9 cellular contexts compared by ENCODE assay signal in genomic region chr3:88059380-88060160, GRCh38. TPM values are rescaled to one million over a fixed set of nuclear protein-coding genes. Genes with fewer than 3 reads are reported as not detected.
A peak's percentile ranks its signal among the peaks of the same experiment; 100 is the strongest.
DNase-seq lines count a peak whose midpoint lies in the region; ATAC-seq, FAIRE-seq and TF ChIP-seq lines count a peak whose summit lies in the region.
"Had no signal": no experiment of that assay in that cellular context is flagged by ENCODE, and none has a peak within 500 bp of the region (broad histone marks: within the 10 kb centered on the region; RNA-seq: fewer than 3 reads in every experiment).

No MANE protein-coding gene starts in this region.

- peak overlapping the region; percentile 86 for H2AFZ ChIP-seq in MM.1S (ENCODE audit: low read length)

- H3K9me2 ChIP-seq in MM.1S (replicated peaks; ENCODE audit: insufficient read depth, low read length), result no peaks in the 10 kb centered on the region

- peaks cover 81% of the 10 kb centered on the region for H3K79me2 ChIP-seq in MM.1S (ENCODE audit: low read length)

- H3K27ac ChIP-seq in MM.1S (ENCODE audit: low read length), result peak overlapping the region; percentile 57; the same call in 1 of the 2 replicates
- H3K27ac ChIP-seq in substantia nigra (ENCODE audit: low read depth, low read length, poor library complexity, severe bottlenecking), result peak overlapping the region; percentile 91

- DNase-seq in DMS53 (lab: John Stamatoyannopoulos, UW), result peak; percentile 63
- DNase-seq in DMS53 treated with DMSO at 0.1 percent for 48 hours (lab: John Stamatoyannopoulos, UW; ENCODE audit: unreplicated experiment), result no peak
- peak; percentile 22 for DNase-seq in MM.1S
- peak; percentile 27 for DNase-seq in bronchial epithelial cell (ENCODE audit: low read depth)
- no peak for DNase-seq in left lobe of liver (ENCODE audit: low spot score)
- peak in 26 of 49 donors; percentile 14 to 92 (median 50) for DNase-seq in substantia nigra (lab: John Stamatoyannopoulos, UW)
- no peak for DNase-seq in stimulated activated naive CD4-positive, alpha-beta T cell treated with Interleukin-2 at 50 U/mL for 16 hours (lab: John Stamatoyannopoulos, UW)

- no peaks in the 10 kb centered on the region for H3K27me3 ChIP-seq in MM.1S (replicated peaks; ENCODE audit: insufficient read depth, low read length)
- no peaks in the 10 kb centered on the region for H3K27me3 ChIP-seq in bronchial epithelial cell (ENCODE audit: control insufficient read depth, insufficient read depth, low read length)

- no peaks in the 10 kb centered on the region for H3K9me3 ChIP-seq in MM.1S (replicated peaks; ENCODE audit: insufficient read depth, low read length)

- ATAC-seq in GM21737 (IDR thresholded peaks at IDR 0.05; ENCODE audit: unreplicated experiment), result peak; percentile 6
- ATAC-seq in left lobe of liver, result peak; percentile 6

- H3K4me3 ChIP-seq in MM.1S (ENCODE audit: low read length) (peak overlapping the region; percentile 85), bronchial epithelial cell (ENCODE audit: low read depth, low read length) (peak overlapping the region; percentile 76)

- H3F3A ChIP-seq in MM.1S (ENCODE audit: insufficient read depth, low read length), result peaks cover 8% of the 10 kb centered on the region; the same call in 1 of the 2 replicates

- H3K9ac ChIP-seq in MM.1S (ENCODE audit: low read length), result peak overlapping the region; percentile 78

- peak overlapping the region; percentile 71 for H3K4me2 ChIP-seq in MM.1S (ENCODE audit: low read depth, low read length)

- H3K36me3 ChIP-seq in MM.1S (replicated peaks; ENCODE audit: insufficient read depth, low read length) (peaks cover 9% of the 10 kb centered on the region; the same call in 1 of the 2 replicates), bronchial epithelial cell (ENCODE audit: control insufficient read depth, insufficient read depth, low read length) (peaks cover 2% of the 10 kb centered on the region)

- H4K20me1 ChIP-seq in MM.1S (ENCODE audit: insufficient read depth, low read length), result 0 out of 2 replicates have a peak, but pooled peaks cover 8% of the 10 kb centered on the region

- H3K4me1 ChIP-seq in MM.1S (ENCODE audit: low read length), result peaks cover 14% of the 10 kb centered on the region

- no peak for FAIRE-seq in bronchial epithelial cell (lab: Jason Lieb, UNC)
- FAIRE-seq: colon had no signal

- TF ChIP-seq CTCF in MM.1S (IDR thresholded peaks at IDR 0.05; ENCODE audit: low read length) (no peak), bronchial epithelial cell (IDR thresholded peaks at IDR 0.05; ENCODE audit: insufficient read depth, low read length, severe bottlenecking) (no peak)

RNA-seq across cellular contexts. Expression of gene ZNF654, which starts 0.5 kb away (rescaled TPM):
- total RNA-seq in bronchial epithelial cell, result 11.4 and 13.2 TPM in 2 replicates
- total RNA-seq in left lobe of liver, result 7.2 TPM

RNA-seq across cellular contexts. Expression of gene CGGBP1, which starts 0.8 kb away (rescaled TPM):
- total RNA-seq in bronchial epithelial cell (28.3 and 30.0 TPM in 2 replicates), left lobe of liver (22.6 TPM)

Comparison
In these comparisons a context has a peak if more than half of its experiments do, and no peak if none do; other contexts are left out.
1. DNase-seq: peak in DMS53 (single experiment), MM.1S (single experiment), bronchial epithelial cell (single experiment) and substantia nigra (26 of 49); none in DMS53 treated with DMSO at 0.1 percent for 48 hours (single experiment), left lobe of liver (single experiment) and stimulated activated naive CD4-positive, alpha-beta T cell treated with Interleukin-2 at 50 U/mL for 16 hours (single experiment).